Comparison of ENCODE assay signal across 27 cellular contexts in genomic region chr2:106904242-106904641, GRCh38. TPM values are rescaled to one million over a fixed set of nuclear protein-coding genes. Genes with fewer than 3 reads are reported as not detected.
"Had no signal": no experiment of that assay in that cellular context is flagged by ENCODE, and none has a peak within 500 bp of the region (broad histone marks: within the 10 kb centered on the region; RNA-seq: fewer than 3 reads in every experiment).

No MANE protein-coding gene starts in this region.

- FAIRE-seq: urothelium cell line had no signal

- H3K4me1 ChIP-seq: stomach, suprapubic skin, testis, thyroid gland, tibial artery, tibial nerve, transverse colon, upper lobe of left lung, upper lobe of right lung, uterus, vagina had no signal

- H3K4me3 ChIP-seq: stomach, suprapubic skin, testis, thoracic aorta, thyroid gland, tibial artery, tibial nerve, transverse colon, upper lobe of left lung, upper lobe of right lung, uterus, vagina had no signal

- H3K27ac ChIP-seq: stomach, suprapubic skin, testis, thoracic aorta, thyroid gland, tibial artery, tibial nerve, transverse colon, upper lobe of left lung, upper lobe of right lung, uterus, vagina had no signal

- ATAC-seq: stimulated activated effector memory CD8-positive, alpha-beta T cell treated with anti-CD3 and anti-CD28 coated beads, Interleukin-12 subunit alpha, Interleukin-12 subunit beta, amount 100 ng/mL, for 72 hours; stimulated activated memory B cell treated with anti-CD40 and anti-IgM and Interleukin-4, amounts not matched to agents 10 μg/mL and 1 μg/mL and 100 μg/mL, for 72 hours; stimulated activated naive B cell treated with anti-CD40 and anti-IgM and Interleukin-4, amounts not matched to agents 10 μg/mL and 1 μg/mL and 100 μg/mL, for 72 hours; stimulated activated naive CD8-positive, alpha-beta T cell treated with anti-CD3 and anti-CD28 coated beads, Interleukin-15, amount 100 ng/mL, for 72 hours; stimulated activated naive CD8-positive, alpha-beta T cell treated with anti-CD3 and anti-CD28 coated beads, Interleukin-15, Interleukin-2, amounts not matched to agents 100 U/mL and 50 U/mL, for 24 hours; upper lobe of right lung had no signal

- DNase-seq: stimulated activated CD4-positive, alpha-beta T cell treated with anti-CD3 and anti-CD28 coated beads, Interleukin-2, amount 100 ng/mL, for 48 hours; stimulated activated CD4-positive, alpha-beta T cell treated with anti-CD3 and anti-CD28 coated beads, Interleukin-4, amount 100 ng/mL, for 1 hour; stimulated activated CD4-positive, alpha-beta T cell treated with anti-CD3 and anti-CD28 coated beads, Interleukin-4, amount 100 ng/mL, for 24 hours; stimulated activated CD4-positive, alpha-beta T cell treated with anti-CD3 and anti-CD28 coated beads, Interleukin-4, amount 100 ng/mL, for 4 hours; stimulated activated CD8-positive, alpha-beta memory T cell treated with anti-CD3 and anti-CD28 coated beads, Interleukin-4, amount 100 ng/mL, for 48 hours; stimulated activated naive B cell treated with anti-CD40 and anti-IgM and Interleukin-4, amounts not matched to agents 10 μg/mL and 1 μg/mL and 100 μg/mL, for 72 hours; stimulated activated naive CD4-positive, alpha-beta T cell; stimulated activated naive CD4-positive, alpha-beta T cell treated with Interleukin-2 at 50 U/mL for 16 hours; stimulated activated naive CD8-positive, alpha-beta T cell treated with anti-CD3 and anti-CD28 coated beads, Interleukin-15, amount 100 ng/mL, for 72 hours; stimulated activated naive CD8-positive, alpha-beta T cell treated with anti-CD3 and anti-CD28 coated beads, Interleukin-15, Interleukin-2, amounts not matched to agents 100 U/mL and 50 U/mL, for 24 hours; stomach; substantia nigra; testis; thyroid gland; tibial artery; transverse colon; trophoblast cell; upper lobe of left lung; upper lobe of right lung; uterus had no signal

- H3K36me3 ChIP-seq: stomach, suprapubic skin, thoracic aorta, thyroid gland, tibial artery, tibial nerve, transverse colon, upper lobe of left lung, upper lobe of right lung, uterus, vagina had no signal

- H3K9me3 ChIP-seq: suprapubic skin, testis, thoracic aorta, thyroid gland, tibial artery, transverse colon, upper lobe of right lung, uterus, vagina had no signal

- H3K27me3 ChIP-seq: stomach, testis, thyroid gland, tibial artery, tibial nerve, transverse colon, upper lobe of left lung, upper lobe of right lung, uterus, vagina had no signal

RNA-seq across cellular contexts. Expression of gene ST6GAL2, which starts 18.3 kb away (rescaled TPM):
- total RNA-seq: tibial nerve had no signal
